Comparison of ENCODE assay signal across 22 cellular contexts in the genomic region with DNA sequence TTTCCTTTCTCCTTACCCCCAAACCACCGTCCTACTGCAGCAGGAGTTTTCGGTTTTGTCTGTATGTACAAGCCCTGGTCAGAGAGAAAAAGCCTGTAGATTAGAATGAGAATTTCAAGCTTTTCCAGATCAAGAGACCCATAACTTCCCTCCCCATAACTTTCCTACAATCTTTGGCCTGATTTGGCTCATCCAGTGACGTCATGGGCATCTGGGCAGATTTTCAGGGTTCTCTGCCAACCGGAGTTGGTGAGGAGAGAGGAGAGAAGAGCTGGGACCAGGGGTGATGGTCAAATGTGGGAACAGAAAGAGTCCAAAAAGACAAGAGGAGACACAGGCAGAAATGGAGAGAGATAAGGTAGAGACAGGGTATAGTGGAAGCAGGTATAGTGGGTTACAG. TPM values are rescaled to one million over a fixed set of nuclear protein-coding genes. Genes with fewer than 3 reads are reported as not detected.
DNase-seq lines count a peak whose midpoint lies in the region; ATAC-seq and TF ChIP-seq lines count a peak whose summit lies in the region.
"Had no signal": no experiment of that assay in that cellular context is flagged by ENCODE, and none has a peak within 500 bp of the region (broad histone marks: within the 10 kb centered on the region; RNA-seq: fewer than 3 reads in every experiment).

No MANE protein-coding gene starts in this region.

- in situ Hi-C loops in GM23248 (cut with MboI), result no loop called here

- H3K9ac ChIP-seq in GM23248, result no peak overlapping the region

- H3K36me3 ChIP-seq in HEK293 (ENCODE audit: control insufficient read depth in 2 of 2, insufficient read depth in 1 of 2, low read length in 2 of 2) (no peaks in the 10 kb centered on the region), GM23248 (ENCODE audit: low read depth) (no peaks in the 10 kb centered on the region)

- H3K4me3 ChIP-seq in HEK293 (ENCODE audit: low read depth, low read length) (no peak overlapping the region), GM23248 (no peak overlapping the region)
- H3K4me3 ChIP-seq: GM12878 had no signal

- no peaks in the 10 kb centered on the region for H3K9me2 ChIP-seq in GM23248 (ENCODE audit: insufficient read depth)

- H3K4me1 ChIP-seq in HEK293 (ENCODE audit: control insufficient read depth, insufficient read depth, low read length), result no peaks in the 10 kb centered on the region; the same call in 1 of the 2 replicates
- no peaks in the 10 kb centered on the region for H3K4me1 ChIP-seq in GM23248 (ENCODE audit: insufficient read depth)

- peak; percentile 21 for DNase-seq in DMS 273 (lab: John Stamatoyannopoulos, UW; ENCODE audit: unreplicated experiment)
- DNase-seq in DMS 273 treated with DMSO at 0.1 percent for 48 hours (lab: John Stamatoyannopoulos, UW), result no peak
- peak; percentile 28 for DNase-seq in A172 (ENCODE audit: low spot score)
- peak; percentile 9 for DNase-seq in RWPE1 (ENCODE audit: low spot score)
- DNase-seq in Right ventricle myocardium inferior (ENCODE audit: missing footprints), result no peak
- no peak for DNase-seq in GM23248
- DNase-seq: C1 segment of cervical spinal cord; Calu3; CD4-positive, alpha-beta memory T cell; COR-L47; DMS79; EL; GDM1; H9; HFFc6 had no signal

- WGBS in GM23248 (ENCODE audit: low coverage in 1 of 2, low lambda C conversion rate in 2 of 2, missing lambda C conversion rate in 2 of 2), 2 experiments, result 18 to 19% methylated on average over 4 of the region's 4 CpGs

- no peak overlapping the region for H3K4me2 ChIP-seq in GM23248 (ENCODE audit: unreplicated experiment)

- TF ChIP-seq CTCF in HEK293 (tag by site-specific recombination; IDR thresholded peaks at IDR 0.05) (no peak), RWPE1 (conservative IDR thresholded peaks at IDR 0.05; ENCODE audit: low read depth) (no peak)

- no peak overlapping the region for H2AFZ ChIP-seq in GM23248

- no peak overlapping the region for H3K27ac ChIP-seq in HEK293 (ENCODE audit: extremely low read depth, low read depth, low read length)
- no peak overlapping the region for H3K27ac ChIP-seq in RWPE1
- H3K27ac ChIP-seq in GM23248, result no peak overlapping the region
- H3K27ac ChIP-seq: 22Rv1 had no signal

- no peaks in the 10 kb centered on the region for H4K20me1 ChIP-seq in GM23248 (ENCODE audit: insufficient read depth)

- H3F3A ChIP-seq in GM23248 (ENCODE audit: insufficient read depth), result no peaks in the 10 kb centered on the region

- H3K79me2 ChIP-seq in GM23248 (ENCODE audit: insufficient read depth), result no peaks in the 10 kb centered on the region

- CTCF ChIA-PET in HEK293 (lab: Yijun Ruan, JAX) (interaction anchor here (0.5 to 0.7 kb wide), 3 partner anchors 20 to 504 kb away, joined by 3 to 5 read pairs (median 3); no protein-coding TSS in a partner anchor), RWPE1 (lab: Yijun Ruan, JAX) (no interaction called here)

- POLR2A ChIA-PET in HEK293 (lab: Yijun Ruan, JAX), result no interaction called here
- POLR2A ChIA-PET in RWPE1 (lab: Yijun Ruan, JAX; ENCODE audit: low non-redundant PET), result no interaction called here

- H3K27me3 ChIP-seq in GM23248 (replicated peaks; ENCODE audit: insufficient read depth), result no peaks in the 10 kb centered on the region

- ATAC-seq in Right ventricle myocardium inferior (no peak), GM18858 (IDR thresholded peaks at IDR 0.05; ENCODE audit: unreplicated experiment) (no peak)
- ATAC-seq: GM12878, HCT116 had no signal

- H3K9me3 ChIP-seq in HEK293 (ENCODE audit: control insufficient read depth, insufficient read depth, low read depth, low read length), result no peaks in the 10 kb centered on the region
- no peaks in the 10 kb centered on the region for H3K9me3 ChIP-seq in GM23248 (ENCODE audit: low read depth)

- intact Hi-C loops in Right ventricle myocardium inferior (cut with DNase I), result no loop called here

TF ChIP-seq in HEK293, 187 proteins besides CTCF, POLR2A, EP300 and RAD21:
- TF ChIP-seq ZNF341 (tag by site-specific recombination; IDR thresholded peaks at IDR 0.05; ENCODE audit: low read depth) (peak; percentile 29; the same call in 1 of the 2 replicates), ZFP69B (tag by site-specific recombination; IDR thresholded peaks at IDR 0.05) (no peak), ZNF585B (tag by site-specific recombination; IDR thresholded peaks at IDR 0.05) (no peak), ZNF423 (tag by site-specific recombination; IDR thresholded peaks at IDR 0.05) (no peak)
- TF ChIP-seq, protein P1, sequence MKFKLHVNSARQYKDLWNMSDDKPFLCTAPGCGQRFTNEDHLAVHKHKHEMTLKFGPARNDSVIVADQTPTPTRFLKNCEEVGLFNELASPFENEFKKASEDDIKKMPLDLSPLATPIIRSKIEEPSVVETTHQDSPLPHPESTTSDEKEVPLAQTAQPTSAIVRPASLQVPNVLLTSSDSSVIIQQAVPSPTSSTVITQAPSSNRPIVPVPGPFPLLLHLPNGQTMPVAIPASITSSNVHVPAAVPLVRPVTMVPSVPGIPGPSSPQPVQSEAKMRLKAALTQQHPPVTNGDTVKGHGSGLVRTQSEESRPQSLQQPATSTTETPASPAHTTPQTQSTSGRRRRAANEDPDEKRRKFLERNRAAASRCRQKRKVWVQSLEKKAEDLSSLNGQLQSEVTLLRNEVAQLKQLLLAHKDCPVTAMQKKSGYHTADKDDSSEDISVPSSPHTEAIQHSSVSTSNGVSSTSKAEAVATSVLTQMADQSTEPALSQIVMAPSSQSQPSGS (tag by site-specific recombination; IDR thresholded peaks at IDR 0.05; ENCODE audit: low read depth), result peak; percentile 62
- TF ChIP-seq, protein P2, sequence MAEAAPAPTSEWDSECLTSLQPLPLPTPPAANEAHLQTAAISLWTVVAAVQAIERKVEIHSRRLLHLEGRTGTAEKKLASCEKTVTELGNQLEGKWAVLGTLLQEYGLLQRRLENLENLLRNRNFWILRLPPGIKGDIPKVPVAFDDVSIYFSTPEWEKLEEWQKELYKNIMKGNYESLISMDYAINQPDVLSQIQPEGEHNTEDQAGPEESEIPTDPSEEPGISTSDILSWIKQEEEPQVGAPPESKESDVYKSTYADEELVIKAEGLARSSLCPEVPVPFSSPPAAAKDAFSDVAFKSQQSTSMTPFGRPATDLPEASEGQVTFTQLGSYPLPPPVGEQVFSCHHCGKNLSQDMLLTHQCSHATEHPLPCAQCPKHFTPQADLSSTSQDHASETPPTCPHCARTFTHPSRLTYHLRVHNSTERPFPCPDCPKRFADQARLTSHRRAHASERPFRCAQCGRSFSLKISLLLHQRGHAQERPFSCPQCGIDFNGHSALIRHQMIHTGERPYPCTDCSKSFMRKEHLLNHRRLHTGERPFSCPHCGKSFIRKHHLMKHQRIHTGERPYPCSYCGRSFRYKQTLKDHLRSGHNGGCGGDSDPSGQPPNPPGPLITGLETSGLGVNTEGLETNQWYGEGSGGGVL (tag by site-specific recombination; IDR thresholded peaks at IDR 0.05), result no peak

RNA-seq across cellular contexts. Expression of a gene that starts 10.5 kb away (rescaled TPM):
- total RNA-seq in A172 (2014; rRNA removed; shearing (Covaris generic)), result not detected in 2 replicates
- total RNA-seq in Right ventricle myocardium inferior, result not detected
- not detected in 2 replicates for total RNA-seq in GM23248 (2014; rRNA removed; shearing (Covaris generic))
- not detected in 2 replicates for polyA plus RNA-seq in GM23248 (2016; fragmentation: Nextera tagmentation; extraction: Ambion mirVana)
- total RNA-seq: A673; Calu3; CD4-positive, alpha-beta memory T cell; GM12878; H9; HFFc6 had no signal
- polyA plus RNA-seq: BJ; CD4-positive, alpha-beta memory T cell; GM12878 had no signal

RNA-seq across cellular contexts. Expression of a gene that starts 50.8 kb away (rescaled TPM):
- 2.4 and 2.8 TPM in 2 replicates for total RNA-seq in A172 (2014; rRNA removed; shearing (Covaris generic))
- 99.3 TPM for total RNA-seq in Right ventricle myocardium inferior
- not detected in 2 replicates for total RNA-seq in GM23248 (2014; rRNA removed; shearing (Covaris generic))
- not detected in 2 replicates for polyA plus RNA-seq in GM23248 (2016; fragmentation: Nextera tagmentation; extraction: Ambion mirVana)
- total RNA-seq: CD4-positive, alpha-beta memory T cell had no signal
- polyA plus RNA-seq: BJ; CD4-positive, alpha-beta memory T cell had no signal

Comparison
In these comparisons a context has a peak if more than half of its experiments do, and no peak if none do; other contexts are left out.
1. DNase-seq: peak in DMS 273 (single experiment), A172 (single experiment) and RWPE1 (single experiment); none in DMS 273 treated with DMSO at 0.1 percent for 48 hours (single experiment), Right ventricle myocardium inferior (single experiment) and GM23248 (single experiment).
2. RNA of a gene that starts 50.8 kb away (total RNA-seq): 99.3 TPM in Right ventricle myocardium inferior (single experiment); 2.4 to 2.8 TPM in A172 and not detected in GM23248; every median in the first group is over 10 times any median in the second.